Comparison of ENCODE assay signal across 9 cellular contexts in genomic region chr9:5510991-5511390, GRCh38. TPM values are rescaled to one million over a fixed set of nuclear protein-coding genes. Genes with fewer than 3 reads are reported as not detected.
A peak's percentile ranks its signal among the peaks of the same experiment; 100 is the strongest.
DNase-seq lines count a peak whose midpoint lies in the region; ATAC-seq and TF ChIP-seq lines count a peak whose summit lies in the region.
"Had no signal": no experiment of that assay in that cellular context is flagged by ENCODE, and none has a peak within 500 bp of the region (broad histone marks: within the 10 kb centered on the region; RNA-seq: fewer than 3 reads in every experiment).

No MANE protein-coding gene starts in this region.

- H3K4me1 ChIP-seq in heart left ventricle (peaks cover 0 to 58% (median 41%) of the 10 kb centered on the region in 12 donors), transverse colon (peaks cover 0 to 12% (median 0%) of the 10 kb centered on the region in 4 donors)

- DNase-seq in heart left ventricle (no peak), left cardiac atrium (no peak), fibroblast of the aortic adventitia (ENCODE audit: low read depth) (no peak), transverse colon (no peak), HEK293T (ENCODE audit: extremely low spot score) (no peak)
- no peak for DNase-seq in activated CD4-positive, alpha-beta T cell treated with anti-CD3 and anti-CD28 coated beads, Interleukin-2, amount 50 U/mL, for 4 hours
- DNase-seq: NCI-H2029 treated with DMSO at 0.1 percent for 48 hours had no signal

- peak overlapping the region in 9 of 12 donors; percentile 30 to 58 (median 51) for H3K4me3 ChIP-seq in heart left ventricle
- peak overlapping the region; percentile 65 for H3K4me3 ChIP-seq in fibroblast of the aortic adventitia (ENCODE audit: low read depth, low read length)
- peak overlapping the region in 1 of 4 donors; percentile 29 for H3K4me3 ChIP-seq in transverse colon

- no peak for TF ChIP-seq EP300 in transverse colon (IDR thresholded peaks at IDR 0.05; ENCODE audit: low read depth)

- intact Hi-C loops in heart left ventricle (cut with DNase I): loop anchor here in 1 of 10 donors (5.0 kb wide), 1 partner anchor 76 kb away; no protein-coding TSS in a partner anchor
- intact Hi-C loops in left cardiac atrium (cut with DNase I): loop anchor here in 1 of 2 donors (5.0 kb wide), 1 partner anchor 66 kb away; no protein-coding TSS in a partner anchor
- intact Hi-C loops in transverse colon (cut with DNase I; ENCODE audit: low total_unique reads): no loop called here

- H3K27me3 ChIP-seq in heart left ventricle: no peaks in the 10 kb centered on the region
- H3K27me3 ChIP-seq in transverse colon: no peaks in the 10 kb centered on the region

- 60 to 77% (median 69%) methylated on average over 3 of the region's 3 CpGs for WGBS in heart left ventricle, 4 donors
- WGBS in transverse colon (ENCODE audit: low coverage in 1 of 2), 2 donors: 64 to 68% methylated on average over 3 of the region's 3 CpGs

- CTCF ChIA-PET in HEK293T (lab: Yijun Ruan, JAX): no interaction called here

- no peaks in the 10 kb centered on the region for H3K9me3 ChIP-seq in heart left ventricle
- H3K9me3 ChIP-seq in transverse colon: no peaks in the 10 kb centered on the region

- ATAC-seq in heart left ventricle (no peak), left cardiac atrium (no peak), SK-N-SH treated with all-trans-retinoic acid at 6 μM for 48 hours (peak; percentile 6; the same call in 1 of the 3 replicates), GM21737 (IDR thresholded peaks at IDR 0.05; ENCODE audit: unreplicated experiment) (no peak)

- H3K27ac ChIP-seq in heart left ventricle (peak overlapping the region; percentile 47 to 94 (median 63)), transverse colon (peak overlapping the region; percentile 56 to 73 (median 68))

- TF ChIP-seq CTCF in heart left ventricle (IDR thresholded peaks at IDR 0.05) (no peak), fibroblast of the aortic adventitia (IDR thresholded peaks at IDR 0.05; ENCODE audit: insufficient read depth, low read length) (no peak), transverse colon (IDR thresholded peaks at IDR 0.05) (no peak)

- no peak for TF ChIP-seq POLR2A in heart left ventricle (IDR thresholded peaks at IDR 0.05)
- TF ChIP-seq POLR2A in transverse colon (IDR thresholded peaks at IDR 0.05): no peak

- H3K36me3 ChIP-seq in heart left ventricle (no peaks in the 10 kb centered on the region), transverse colon (no peaks in the 10 kb centered on the region)

- in situ Hi-C loops in transverse colon (cut with MboI; ENCODE audit: low pct_ligation_motif_present in 1 of 4, low pct_unique_long_range_greater_than_20kb in 1 of 4, low sequenced_read_pairs in 3 of 4): no loop called here

- POLR2A ChIA-PET in HEK293T (lab: Yijun Ruan, JAX): no interaction called here

TF ChIP-seq in SK-N-SH treated with all-trans-retinoic acid at 6 μM for 48 hours, 23 proteins besides CTCF, POLR2A, EP300 and RAD21:
- TF ChIP-seq ZNF8 (CRISPR knock-in tag; IDR thresholded peaks at IDR 0.05): no peak
- peak; percentile 80 for TF ChIP-seq TCF4 (CRISPR knock-in tag; IDR thresholded peaks at IDR 0.05; ENCODE audit: borderline replicate concordance)
- no peak for TF ChIP-seq RARB (CRISPR knock-in tag; IDR thresholded peaks at IDR 0.05)

TF ChIP-seq in HEK293T, 16 proteins besides CTCF, POLR2A, EP300 and RAD21:
- TF ChIP-seq HDGF (IDR thresholded peaks at IDR 0.05; ENCODE audit: borderline replicate concordance) (no peak), FOXM1 (IDR thresholded peaks at IDR 0.05; ENCODE audit: borderline replicate concordance) (no peak), CTBP1 (IDR thresholded peaks at IDR 0.05; ENCODE audit: borderline replicate concordance) (no peak), TARDBP (IDR thresholded peaks at IDR 0.05) (no peak), NFRKB (IDR thresholded peaks at IDR 0.05) (no peak), ELF4 (IDR thresholded peaks at IDR 0.05) (no peak), SP1 (IDR thresholded peaks at IDR 0.05) (no peak), LEF1 (IDR thresholded peaks at IDR 0.05; ENCODE audit: borderline replicate concordance) (no peak), SUZ12 (IDR thresholded peaks at IDR 0.05) (no peak), FOXK2 (IDR thresholded peaks at IDR 0.05) (no peak), ARNT (IDR thresholded peaks at IDR 0.05) (no peak), L3MBTL2 (conservative IDR thresholded peaks at IDR 0.05) (no peak), ZNF384 (IDR thresholded peaks at IDR 0.05) (no peak), BHLHE40 (IDR thresholded peaks at IDR 0.05; ENCODE audit: borderline replicate concordance) (no peak)
- TF ChIP-seq, protein P1, sequence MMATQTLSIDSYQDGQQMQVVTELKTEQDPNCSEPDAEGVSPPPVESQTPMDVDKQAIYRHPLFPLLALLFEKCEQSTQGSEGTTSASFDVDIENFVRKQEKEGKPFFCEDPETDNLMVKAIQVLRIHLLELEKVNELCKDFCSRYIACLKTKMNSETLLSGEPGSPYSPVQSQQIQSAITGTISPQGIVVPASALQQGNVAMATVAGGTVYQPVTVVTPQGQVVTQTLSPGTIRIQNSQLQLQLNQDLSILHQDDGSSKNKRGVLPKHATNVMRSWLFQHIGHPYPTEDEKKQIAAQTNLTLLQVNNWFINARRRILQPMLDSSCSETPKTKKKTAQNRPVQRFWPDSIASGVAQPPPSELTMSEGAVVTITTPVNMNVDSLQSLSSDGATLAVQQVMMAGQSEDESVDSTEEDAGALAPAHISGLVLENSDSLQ (IDR thresholded peaks at IDR 0.05): no peak
TF ChIP-seq in HEK293T: peak in this region for 0.

RNA-seq across cellular contexts. Expression of gene PDCD1LG2, which starts 0.7 kb away (rescaled TPM):
- total RNA-seq in heart left ventricle (10 to 100 TPM in 1 of 9 donors, 1 to 10 TPM in 5, under 1 TPM in 3; 0.86 to 10.5 (median 1.4) TPM), left cardiac atrium (1 to 10 TPM; 3.3 to 3.6 TPM), fibroblast of the aortic adventitia (ENCODE audit: low replicate concordance) (4.1 and 10.9 TPM in 2 replicates), transverse colon (under 1 TPM in 2 of 4 donors, not detected in 2; 0.27 to 0.64 TPM)
- polyA plus RNA-seq in heart left ventricle: under 1 TPM; 0.53 to 0.72 TPM
